In the genomic region with DNA sequence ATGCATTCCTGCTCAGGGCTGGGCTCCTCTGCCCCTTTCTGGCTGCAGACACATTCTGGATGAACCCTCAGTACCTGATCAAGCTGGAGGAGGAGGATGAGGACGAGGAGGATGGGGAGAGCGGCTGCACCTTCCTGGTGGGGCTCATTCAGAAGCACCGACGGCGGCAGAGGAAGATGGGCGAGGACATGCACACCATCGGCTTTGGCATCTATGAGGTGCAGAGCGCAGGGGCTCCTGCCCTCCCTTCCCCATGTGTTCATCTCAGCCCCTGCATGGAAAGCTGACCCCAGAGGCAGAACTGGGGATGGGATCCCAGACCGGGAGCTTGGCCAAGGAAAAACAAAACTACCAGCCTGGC, we compare ENCODE assay signal across 1 cellular context.
TF ChIP-seq lines count a peak whose summit lies in the region.

No MANE protein-coding gene starts in this region.

TF ChIP-seq in WTC11, 78 proteins besides CTCF, POLR2A, EP300 and RAD21 (continued from another document):
- no peak for TF ChIP-seq GTF2I (CRISPR knock-in tag; conservative IDR thresholded peaks at IDR 0.05)
- TF ChIP-seq STAT6 (CRISPR knock-in tag; conservative IDR thresholded peaks at IDR 0.05; ENCODE audit: low read depth): no peak
- no peak for TF ChIP-seq EMX1 (CRISPR knock-in tag; IDR thresholded peaks at IDR 0.05)
- TF ChIP-seq, protein P1, sequence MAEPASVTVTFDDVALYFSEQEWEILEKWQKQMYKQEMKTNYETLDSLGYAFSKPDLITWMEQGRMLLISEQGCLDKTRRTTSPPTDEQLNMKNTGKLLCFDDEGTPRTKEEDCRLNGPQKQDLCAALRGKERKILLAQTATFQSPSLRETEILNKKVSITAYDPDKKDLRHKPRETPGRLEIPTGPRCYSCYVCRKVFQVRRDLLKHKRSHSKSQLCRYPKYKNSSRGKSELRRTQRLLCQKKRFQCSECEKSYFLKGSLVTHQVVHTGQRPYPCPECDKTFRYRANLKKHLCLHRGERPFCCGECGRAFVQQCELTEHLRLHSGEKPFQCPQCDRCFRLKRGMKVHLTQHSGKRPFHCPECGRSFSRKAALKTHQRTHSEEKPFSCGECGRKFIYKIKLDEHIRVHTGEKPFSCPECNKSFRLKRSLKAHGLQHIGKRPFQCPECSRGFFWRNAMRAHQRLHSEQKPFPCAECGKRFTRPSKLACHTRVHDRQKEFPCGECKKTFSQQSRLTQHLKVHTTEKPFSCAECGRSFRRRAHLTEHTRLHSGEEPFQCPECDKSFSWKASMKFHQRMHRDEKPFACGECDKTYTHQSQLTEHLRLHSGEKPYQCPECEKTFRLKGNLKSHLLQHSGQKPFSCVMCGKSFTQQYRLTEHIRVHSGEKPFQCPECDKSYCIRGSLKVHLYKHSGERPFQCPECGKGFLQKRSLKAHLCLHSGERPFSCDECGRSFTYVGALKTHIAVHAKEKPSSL (CRISPR knock-in tag; conservative IDR thresholded peaks at IDR 0.05): no peak
- no peak for TF ChIP-seq AR (CRISPR knock-in tag; IDR thresholded peaks at IDR 0.05)
- no peak for TF ChIP-seq FOXP1 (CRISPR knock-in tag; IDR thresholded peaks at IDR 0.05; ENCODE audit: borderline replicate concordance)
- TF ChIP-seq, protein P2, sequence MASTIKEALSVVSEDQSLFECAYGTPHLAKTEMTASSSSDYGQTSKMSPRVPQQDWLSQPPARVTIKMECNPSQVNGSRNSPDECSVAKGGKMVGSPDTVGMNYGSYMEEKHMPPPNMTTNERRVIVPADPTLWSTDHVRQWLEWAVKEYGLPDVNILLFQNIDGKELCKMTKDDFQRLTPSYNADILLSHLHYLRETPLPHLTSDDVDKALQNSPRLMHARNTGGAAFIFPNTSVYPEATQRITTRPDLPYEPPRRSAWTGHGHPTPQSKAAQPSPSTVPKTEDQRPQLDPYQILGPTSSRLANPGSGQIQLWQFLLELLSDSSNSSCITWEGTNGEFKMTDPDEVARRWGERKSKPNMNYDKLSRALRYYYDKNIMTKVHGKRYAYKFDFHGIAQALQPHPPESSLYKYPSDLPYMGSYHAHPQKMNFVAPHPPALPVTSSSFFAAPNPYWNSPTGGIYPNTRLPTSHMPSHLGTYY (CRISPR knock-in tag; IDR thresholded peaks at IDR 0.05): no peak
- no peak for TF ChIP-seq CREM (CRISPR knock-in tag; IDR thresholded peaks at IDR 0.05)
- TF ChIP-seq ZNF671 (CRISPR knock-in tag; IDR thresholded peaks at IDR 0.05): no peak
